Comparison of ENCODE assay signal across 8 cellular contexts in genomic region chr19:1103691-1104451, GRCh38. TPM values are rescaled to one million over a fixed set of nuclear protein-coding genes. Genes with fewer than 3 reads are reported as not detected.
DNase-seq lines count a peak whose midpoint lies in the region; ATAC-seq and TF ChIP-seq lines count a peak whose summit lies in the region.

Gene GPX4, plus strand, starts transcription at chr19:1103994. Its CDS starts 50 bp downstream, at chr19:1104044.

- H3K36me3 ChIP-seq in CD4-positive, alpha-beta memory T cell (ENCODE audit: insufficient read depth, low read length) = peaks cover 7% of the 10 kb centered on the region
- peaks cover 0 to 32% of the 10 kb centered on the region in 2 donors for H3K36me3 ChIP-seq in lung (ENCODE audit: control insufficient read depth in 2 of 2, insufficient read depth in 2 of 2, low read length in 2 of 2)

- H3K9me3 ChIP-seq in CD4-positive, alpha-beta memory T cell (ENCODE audit: control insufficient read depth in 1 of 2, low read length in 2 of 2) = no peaks in the 10 kb centered on the region
- peaks cover 0 to 3% of the 10 kb centered on the region in 2 donors for H3K9me3 ChIP-seq in lung (ENCODE audit: control insufficient read depth in 2 of 2, insufficient read depth in 1 of 2, low read length in 1 of 2)

- H3K27me3 ChIP-seq in CD4-positive, alpha-beta memory T cell (ENCODE audit: insufficient read depth, low read length) = no peaks in the 10 kb centered on the region
- no peaks in the 10 kb centered on the region for H3K27me3 ChIP-seq in lung (ENCODE audit: control insufficient read depth, insufficient read depth)

- H3K4me3 ChIP-seq in CD4-positive, alpha-beta memory T cell (ENCODE audit: low read length in 2 of 2) = peak within 1 kb of the TSS; percentile 47 to 76
- peak within 1 kb of the TSS; percentile 82 for H3K4me3 ChIP-seq in lung

- H3K4me1 ChIP-seq in CD4-positive, alpha-beta memory T cell (ENCODE audit: insufficient read depth, low read length) = peaks cover 42% of the 10 kb centered on the region
- peaks cover 6 to 30% of the 10 kb centered on the region in 2 donors for H3K4me1 ChIP-seq in lung (ENCODE audit: control insufficient read depth in 2 of 2, insufficient read depth in 2 of 2, low read length in 2 of 2)

- no peaks in the 10 kb centered on the region for H3K27me3 Mint-ChIP-seq in CD4-positive, alpha-beta memory T cell

- intact Hi-C loops in CD4-positive, alpha-beta memory T cell (cut with micrococcal nuclease) = loop anchor here (1.0 to 5.0 kb wide), 4 partner anchors 9 to 137 kb away; partner anchors contain the start of genes ARHGAP45, ATP5F1D, POLR2E and SBNO2

- 1% methylated on average over 58 to 96 of the region's 96 CpGs for WGBS in lung, 2 donors

- peak; percentile 64 for ATAC-seq in GM19463 (IDR thresholded peaks at IDR 0.05; ENCODE audit: unreplicated experiment)
- ATAC-seq in lung (ENCODE audit: insufficient read depth, low FRiP score) = peak; percentile 79

- H3K27ac ChIP-seq in CD4-positive, alpha-beta memory T cell (ENCODE audit: low read depth, low read length) = peak within 1 kb of the TSS; percentile 96
- peak within 1 kb of the TSS; percentile 99 for H3K27ac ChIP-seq in lung (ENCODE audit: low read depth in 1 of 2, low read length in 1 of 2)

- H3K4me3 Mint-ChIP-seq in CD4-positive, alpha-beta memory T cell = peak within 1 kb of the TSS; percentile 73 to 86 (median 77)

- POLR2A ChIA-PET in CD4-positive, alpha-beta memory T cell (lab: Charles Lee; ENCODE audit: partially characterized antibody) = interaction anchor here (0.6 to 47.8 kb wide), 18 partner anchors 9 to 165 kb away, joined by 3 to 3893 read pairs (median 4); partner anchors contain the start of genes ABCA7, ARHGAP45, CIRBP and CNN2

- no peak for TF ChIP-seq CTCF in lung (IDR thresholded peaks at IDR 0.05; ENCODE audit: control extremely low read depth, extremely low read depth)

- H3K4me1 Mint-ChIP-seq in CD4-positive, alpha-beta memory T cell = peaks cover 14 to 50% (median 33%) of the 10 kb centered on the region in 4 donors

- peak within 1 kb of the TSS; percentile 92 to 97 (median 96) for H3K27ac Mint-ChIP-seq in CD4-positive, alpha-beta memory T cell

- H3K36me3 Mint-ChIP-seq in CD4-positive, alpha-beta memory T cell = peaks cover 0 to 10% of the 10 kb centered on the region in 2 donors

- peaks cover 0 to 6% (median 0%) of the 10 kb centered on the region in 8 donors for H3K9me3 Mint-ChIP-seq in CD4-positive, alpha-beta memory T cell

- CTCF ChIA-PET in CD4-positive, alpha-beta memory T cell (lab: Charles Lee; ENCODE audit: partially characterized antibody) = interaction anchor here (1.0 to 1.9 kb wide), 4 partner anchors 16 to 46 kb away, joined by 3 to 6 read pairs (median 4); no protein-coding TSS in a partner anchor

- DNase-seq in CD4-positive, alpha-beta memory T cell = peak; percentile 94 to 98 (median 97)
- DNase-seq in HS-27A (ENCODE audit: low read depth) (peak; percentile 95), NK-92 (lab: John Stamatoyannopoulos, UW; ENCODE audit: unreplicated experiment) (peak; percentile 94), lung (ENCODE audit: low spot score) (peak; percentile 98)
- DNase-seq in activated CD8-positive, alpha-beta memory T cell treated with anti-CD3 and anti-CD28 coated beads for 1 hour (ENCODE audit: extremely low read depth in 1 of 2, low read depth in 1 of 2) = peak; percentile 98
- peak; percentile 98 for DNase-seq in effector CD4-positive, alpha-beta T cell
- peak; percentile 93 to 98 (median 97) for DNase-seq in stimulated activated CD4-positive, alpha-beta T cell treated with anti-CD3 and anti-CD28 coated beads, TNF-alpha, amount 100 ng/mL, for 4 hours (ENCODE audit: low read depth in 3 of 3)

RNA-seq across cellular contexts. Expression of gene GPX4, which starts in this region (rescaled TPM):
- 100 to 1,000 TPM; 210 to 220 TPM for total RNA-seq in CD4-positive, alpha-beta memory T cell
- polyA plus RNA-seq in CD4-positive, alpha-beta memory T cell = 100 to 1,000 TPM; 399 to 406 TPM
- 100 to 1,000 TPM in 1 of 2 donors, 10 to 100 TPM in 1; 91.6 to 365 TPM for total RNA-seq in lung
- polyA plus RNA-seq in lung = 1,000 to 10,000 TPM in 1 of 2 donors, 100 to 1,000 TPM in 1; 566 to 1,031 TPM

Comparison
In these comparisons a context has a peak if more than half of its experiments do, and no peak if none do; other contexts are left out.
1. Peak in every context shown above with its lines: DNase-seq, ATAC-seq, H3K4me3 ChIP-seq and H3K27ac ChIP-seq.